In genomic region chr2:10278029-10278762, GRCh38 we compare ENCODE assay signal across 8 cellular contexts. TPM values are rescaled to one million over a fixed set of nuclear protein-coding genes. Genes with fewer than 3 reads are reported as not detected.
DNase-seq lines count a peak whose midpoint lies in the region; ATAC-seq and TF ChIP-seq lines count a peak whose summit lies in the region.

No MANE protein-coding gene starts in this region.

- H3K36me3 ChIP-seq in lower lobe of right lung, result no peaks in the 10 kb centered on the region
- H3K36me3 ChIP-seq in transverse colon, result no peaks in the 10 kb centered on the region

- H3K27ac ChIP-seq in lower lobe of right lung, result peak overlapping the region; percentile 37
- H3K27ac ChIP-seq in transverse colon, result peak overlapping the region in 2 of 4 donors; percentile 12 to 43

- in situ Hi-C loops in transverse colon (cut with MboI; ENCODE audit: low pct_ligation_motif_present in 1 of 4, low pct_unique_long_range_greater_than_20kb in 1 of 4, low sequenced_read_pairs in 3 of 4), result loop anchor here in 1 of 4 donors (25.0 kb wide), 1 partner anchor 134 kb away; no protein-coding TSS in a partner anchor

- no peaks in the 10 kb centered on the region for H3K27me3 ChIP-seq in lower lobe of right lung (ENCODE audit: low read depth)
- H3K27me3 ChIP-seq in transverse colon, result no peaks in the 10 kb centered on the region

- intact Hi-C loops in lower lobe of right lung (cut with DNase I) (no loop called here), transverse colon (cut with DNase I; ENCODE audit: low total_unique reads) (no loop called here)

- H3K4me1 ChIP-seq in lower lobe of right lung (peaks cover 28% of the 10 kb centered on the region), transverse colon (peaks cover 0 to 13% (median 8%) of the 10 kb centered on the region in 4 donors)

- DNase-seq in stimulated activated CD4-positive, alpha-beta T cell treated with anti-CD3 and anti-CD28 coated beads, Interleukin-12 subunit alpha, Interleukin-12 subunit beta, amount 100 ng/mL, for 48 hours (ENCODE audit: low read depth in 2 of 3, low spot score in 1 of 3), result peak in 2 of 3 donors; percentile 17 to 20
- no peak for DNase-seq in stimulated activated CD4-positive, alpha-beta T cell treated with anti-CD3 and anti-CD28 coated beads, Interleukin-4, amount 100 ng/mL, for 4 hours
- peak in 38 of 58 donors; percentile 5 to 53 (median 29) for DNase-seq in anterior cingulate cortex (lab: John Stamatoyannopoulos, UW)
- DNase-seq in lower lobe of right lung, result peak; percentile 90
- DNase-seq in transverse colon, result peak; percentile 39
- DNase-seq in T1000 (lab: John Stamatoyannopoulos, UW), result no peak
- no peak for DNase-seq in HPDE6-E6E7 (ENCODE audit: extremely low spot score)

- no peak for TF ChIP-seq POLR2A in transverse colon (IDR thresholded peaks at IDR 0.05)

- no peak overlapping the region for H3K4me3 ChIP-seq in lower lobe of right lung
- H3K4me3 ChIP-seq in transverse colon, result no peak overlapping the region

- ATAC-seq in lower lobe of right lung (peak; percentile 75 to 90), HG02885 (IDR thresholded peaks at IDR 0.05; ENCODE audit: poor library complexity, unreplicated experiment) (no peak)

- H3K9me3 ChIP-seq in lower lobe of right lung (no peaks in the 10 kb centered on the region), transverse colon (no peaks in the 10 kb centered on the region)

- TF ChIP-seq CTCF in lower lobe of right lung (IDR thresholded peaks at IDR 0.05) (no peak), transverse colon (IDR thresholded peaks at IDR 0.05) (no peak)

- no peak for TF ChIP-seq EP300 in transverse colon (IDR thresholded peaks at IDR 0.05; ENCODE audit: low read depth)

- WGBS in transverse colon (ENCODE audit: low coverage in 1 of 2), 2 donors, result 47 to 62% methylated on average over 3 to 19 of the region's 19 CpGs

RNA-seq across cellular contexts. Expression of gene HPCAL1, which starts 24.5 kb away (rescaled TPM):
- 132 TPM for total RNA-seq in lower lobe of right lung
- 100 to 1,000 TPM in 3 of 4 donors, 10 to 100 TPM in 1; 88.9 to 221 (median 129) TPM for total RNA-seq in transverse colon

Comparison
In these comparisons a context has a peak if more than half of its experiments do, and no peak if none do; other contexts are left out.
1. DNase-seq: peak in stimulated activated CD4-positive, alpha-beta T cell treated with anti-CD3 and anti-CD28 coated beads, Interleukin-12 subunit alpha, Interleukin-12 subunit beta, amount 100 ng/mL, for 48 hours (2 of 3), anterior cingulate cortex (38 of 58), lower lobe of right lung (single experiment) and transverse colon (single experiment); none in stimulated activated CD4-positive, alpha-beta T cell treated with anti-CD3 and anti-CD28 coated beads, Interleukin-4, amount 100 ng/mL, for 4 hours (0 of 2), T1000 (single experiment) and HPDE6-E6E7 (single experiment).